Comparison of ENCODE assay signal across 12 cellular contexts in the genomic region with DNA sequence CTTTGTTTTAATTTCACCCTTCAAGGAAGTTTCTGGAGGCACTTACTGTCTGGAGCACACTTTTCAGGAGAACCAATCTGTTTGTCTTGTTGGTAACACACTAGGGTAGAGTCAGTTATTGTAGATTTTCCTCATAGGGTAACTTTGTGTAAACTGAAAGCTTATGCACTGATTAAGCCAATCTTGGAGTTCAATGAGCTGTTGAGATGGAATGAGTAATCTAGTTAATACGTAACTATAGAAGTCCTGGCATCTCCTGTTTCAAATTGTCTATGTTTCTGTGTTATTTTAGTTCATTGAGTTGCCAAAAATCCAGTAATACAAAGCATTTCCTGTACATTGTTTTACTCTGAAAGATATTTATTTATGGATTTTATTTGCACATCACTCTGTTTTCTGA.
A peak's percentile ranks its signal among the peaks of the same experiment; 100 is the strongest.
DNase-seq lines count a peak whose midpoint lies in the region; ATAC-seq, FAIRE-seq and TF ChIP-seq lines count a peak whose summit lies in the region.
"Had no signal": no experiment of that assay in that cellular context is flagged by ENCODE, and none has a peak within 500 bp of the region (broad histone marks: within the 10 kb centered on the region; RNA-seq: fewer than 3 reads in every experiment).

No MANE protein-coding gene starts in this region.

- H3K4me1 Mint-ChIP-seq in GM23338 (peaks cover 45% of the 10 kb centered on the region), CD14-positive monocyte (no peaks in the 10 kb centered on the region)

- ATAC-seq in GM23338 = no peak
- ATAC-seq in GM18498 (IDR thresholded peaks at IDR 0.05; ENCODE audit: unreplicated experiment) = no peak
- no peak for ATAC-seq in HG03196 (IDR thresholded peaks at IDR 0.05; ENCODE audit: unreplicated experiment)

- no peak overlapping the region for H3K4me3 ChIP-seq in GM23338
- H3K4me3 ChIP-seq in fibroblast of villous mesenchyme (ENCODE audit: low read depth, low read length) = no peak overlapping the region
- no peak overlapping the region for H3K4me3 ChIP-seq in small intestine (ENCODE audit: low read depth in 1 of 2, low read length in 2 of 2)
- H3K4me3 ChIP-seq in MG63 = no peak overlapping the region
- H3K4me3 ChIP-seq: ascending aorta had no signal

- no peaks in the 10 kb centered on the region for H3K9me2 ChIP-seq in GM23338 (ENCODE audit: insufficient read depth)

- no peaks in the 10 kb centered on the region for H3K27me3 ChIP-seq in GM23338 (ENCODE audit: insufficient read depth)
- no peaks in the 10 kb centered on the region for H3K27me3 ChIP-seq in small intestine (ENCODE audit: control insufficient read depth in 2 of 2, insufficient read depth in 2 of 2, low read length in 2 of 2)
- H3K27me3 ChIP-seq in MG63 = no peaks in the 10 kb centered on the region
- H3K27me3 ChIP-seq: ascending aorta had no signal

- peak overlapping the region; percentile 46 for H3K27ac ChIP-seq in GM23338 (ENCODE audit: low read depth)
- peak overlapping the region in 1 of 2 donors; percentile 44 for H3K27ac ChIP-seq in small intestine (ENCODE audit: low read depth in 1 of 2, low read length in 1 of 2)
- H3K27ac ChIP-seq: ascending aorta had no signal

- no peak for FAIRE-seq in small intestine (lab: Jason Lieb, UNC)

- WGBS in small intestine, 3 donors = 21 to 39% (median 24%) methylated on average over 1 of the region's 1 CpG

- no peaks in the 10 kb centered on the region for H4K20me1 ChIP-seq in GM23338 (replicated peaks; ENCODE audit: insufficient read depth)

- no peak overlapping the region for H2AFZ ChIP-seq in GM23338

- H3K4me1 ChIP-seq in GM23338 (ENCODE audit: insufficient read depth) (peaks cover 45% of the 10 kb centered on the region), small intestine (ENCODE audit: control insufficient read depth in 2 of 2, insufficient read depth in 1 of 2, low read depth in 1 of 2, low read length in 1 of 2) (peaks cover 4 to 6% of the 10 kb centered on the region in 2 donors)
- H3K4me1 ChIP-seq: ascending aorta had no signal

- H3K27me3 Mint-ChIP-seq in GM23338 (ENCODE audit: insufficient read depth, low read depth, poor library complexity) = peaks cover 2% of the 10 kb centered on the region
- no peaks in the 10 kb centered on the region for H3K27me3 Mint-ChIP-seq in CD14-positive monocyte (ENCODE audit: low read depth in 3 of 3)
- H3K27me3 Mint-ChIP-seq: stimulated activated naive CD8-positive, alpha-beta T cell treated with anti-CD3 and anti-CD28 coated beads, Interleukin-15, Interleukin-2, amounts not matched to agents 100 ng/mL and 50 ng/mL, for 24 hours had no signal

- H3K9me3 Mint-ChIP-seq in GM23338 (0 out of 3 replicates have a peak, but pooled peaks cover 3% of the 10 kb centered on the region), CD14-positive monocyte (peaks cover 0 to 4% (median 0%) of the 10 kb centered on the region in 7 donors)
- H3K9me3 Mint-ChIP-seq: stimulated activated naive CD8-positive, alpha-beta T cell treated with anti-CD3 and anti-CD28 coated beads, Interleukin-15, Interleukin-2, amounts not matched to agents 100 ng/mL and 50 ng/mL, for 24 hours had no signal

- TF ChIP-seq CTCF in GM23338 (conservative IDR thresholded peaks at IDR 0.05; ENCODE audit: low read depth in 2 of 2) (no peak), fibroblast of villous mesenchyme (IDR thresholded peaks at IDR 0.05; ENCODE audit: insufficient read depth, low read depth, low read length) (no peak), CD14-positive monocyte (IDR thresholded peaks at IDR 0.05) (no peak)

- H3K4me3 Mint-ChIP-seq in GM23338 (no peak overlapping the region), CD14-positive monocyte (no peak overlapping the region)
- H3K4me3 Mint-ChIP-seq: stimulated activated naive CD8-positive, alpha-beta T cell treated with anti-CD3 and anti-CD28 coated beads, Interleukin-15, Interleukin-2, amounts not matched to agents 100 ng/mL and 50 ng/mL, for 24 hours had no signal

- DNase-seq in GM23338 (ENCODE audit: low spot score) (no peak), SW 1271 (lab: John Stamatoyannopoulos, UW) (peak; percentile 12 to 72), fibroblast of villous mesenchyme (ENCODE audit: low read depth) (peak; percentile 58), small intestine (peak; percentile 70), CD14-positive monocyte (ENCODE audit: low spot score) (no peak), MG63 (no peak)
- DNase-seq: activated CD4-positive, CD25-positive, alpha-beta regulatory T cell; stimulated activated CD4-positive, alpha-beta T cell treated with anti-CD3 and anti-CD28 coated beads, Interleukin-12 subunit alpha, Interleukin-12 subunit beta, amount 100 ng/mL, for 4 hours had no signal

- H3K36me3 Mint-ChIP-seq in GM23338 (ENCODE audit: low read depth) = peaks cover 4% of the 10 kb centered on the region; the same call in 2 of the 3 replicates
- peaks cover 24 to 26% of the 10 kb centered on the region in 2 donors for H3K36me3 Mint-ChIP-seq in CD14-positive monocyte

- intact Hi-C loops in CD14-positive monocyte (cut with micrococcal nuclease) = no loop called here

- no peaks in the 10 kb centered on the region for H3K79me2 ChIP-seq in GM23338 (replicated peaks; ENCODE audit: insufficient read depth)

- H3K36me3 ChIP-seq in GM23338 (ENCODE audit: insufficient read depth) (no peaks in the 10 kb centered on the region), small intestine (ENCODE audit: control insufficient read depth in 2 of 2, insufficient read depth in 2 of 2, low read length in 2 of 2) (no peaks in the 10 kb centered on the region), MG63 (no peaks in the 10 kb centered on the region)
- H3K36me3 ChIP-seq: ascending aorta had no signal

- no peaks in the 10 kb centered on the region for H3F3A ChIP-seq in GM23338 (replicated peaks; ENCODE audit: low read depth)

- no peak overlapping the region for H3K27ac Mint-ChIP-seq in GM23338
- no peak overlapping the region for H3K27ac Mint-ChIP-seq in CD14-positive monocyte
- H3K27ac Mint-ChIP-seq: stimulated activated naive CD8-positive, alpha-beta T cell treated with anti-CD3 and anti-CD28 coated beads, Interleukin-15, Interleukin-2, amounts not matched to agents 100 ng/mL and 50 ng/mL, for 24 hours had no signal

- no peaks in the 10 kb centered on the region for H3K9me3 ChIP-seq in small intestine (ENCODE audit: control insufficient read depth, low read depth)
- no peaks in the 10 kb centered on the region for H3K9me3 ChIP-seq in MG63
- H3K9me3 ChIP-seq: ascending aorta had no signal

- peak overlapping the region; percentile 42 for H3K4me2 ChIP-seq in GM23338

TF ChIP-seq in GM23338, 12 proteins besides CTCF, POLR2A, EP300 and RAD21 (continues in another document):
- TF ChIP-seq, protein P1, sequence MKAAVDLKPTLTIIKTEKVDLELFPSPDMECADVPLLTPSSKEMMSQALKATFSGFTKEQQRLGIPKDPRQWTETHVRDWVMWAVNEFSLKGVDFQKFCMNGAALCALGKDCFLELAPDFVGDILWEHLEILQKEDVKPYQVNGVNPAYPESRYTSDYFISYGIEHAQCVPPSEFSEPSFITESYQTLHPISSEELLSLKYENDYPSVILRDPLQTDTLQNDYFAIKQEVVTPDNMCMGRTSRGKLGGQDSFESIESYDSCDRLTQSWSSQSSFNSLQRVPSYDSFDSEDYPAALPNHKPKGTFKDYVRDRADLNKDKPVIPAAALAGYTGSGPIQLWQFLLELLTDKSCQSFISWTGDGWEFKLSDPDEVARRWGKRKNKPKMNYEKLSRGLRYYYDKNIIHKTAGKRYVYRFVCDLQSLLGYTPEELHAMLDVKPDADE (IDR thresholded peaks at IDR 0.05) = no peak
- no peak for TF ChIP-seq ZNF331 (CRISPR knock-in tag; IDR thresholded peaks at IDR 0.05; ENCODE audit: low read depth)

Comparison
In these comparisons a context has a peak if more than half of its experiments do, and no peak if none do; other contexts are left out.
1. DNase-seq: peak in SW 1271 (2 of 2), fibroblast of villous mesenchyme (single experiment) and small intestine (single experiment); none in GM23338 (single experiment), CD14-positive monocyte (single experiment) and MG63 (single experiment).